8 cellular contexts compared by ENCODE assay signal in genomic region chr1:56516539-56517252, GRCh38.
A peak's percentile ranks its signal among the peaks of the same experiment; 100 is the strongest.
DNase-seq lines count a peak whose midpoint lies in the region; ATAC-seq and TF ChIP-seq lines count a peak whose summit lies in the region.

No MANE protein-coding gene starts in this region.

- TF ChIP-seq CTCF in type B pancreatic cell (conservative IDR thresholded peaks at IDR 0.05) = no peak

- no peaks in the 10 kb centered on the region for H3K9me3 ChIP-seq in T-helper 17 cell (ENCODE audit: control insufficient read depth, low read length, poor library complexity, severe bottlenecking)

- H3K4me3 Mint-ChIP-seq in T-helper 17 cell (no peak overlapping the region), type B pancreatic cell (peak overlapping the region; percentile 80)

- no peak overlapping the region for H3K27ac Mint-ChIP-seq in T-helper 17 cell
- H3K27ac Mint-ChIP-seq in type B pancreatic cell = peak overlapping the region; percentile 98

- H3K36me3 Mint-ChIP-seq in T-helper 17 cell (ENCODE audit: low read depth) (peaks cover 2% of the 10 kb centered on the region), type B pancreatic cell (peaks cover 58% of the 10 kb centered on the region)

- peak; percentile 81 for ATAC-seq in GM19463 (IDR thresholded peaks at IDR 0.05; ENCODE audit: unreplicated experiment)
- ATAC-seq in HG03457 (IDR thresholded peaks at IDR 0.05; ENCODE audit: unreplicated experiment) = peak; percentile 84
- peak; percentile 58 for ATAC-seq in T-helper 17 cell

- DNase-seq in CD1c-positive myeloid dendritic cell (ENCODE audit: extremely low spot score) (peak; percentile 78), T-helper 17 cell (no peak), iPS DF 19.7 (ENCODE audit: low read depth, low spot score) (peak; percentile 89), type B pancreatic cell (ENCODE audit: extremely low spot score, unreplicated experiment) (no peak), NCI-H1092 (lab: John Stamatoyannopoulos, UW) (no peak)
- no peak for DNase-seq in stimulated activated CD4-positive, alpha-beta T cell treated with anti-CD3 and anti-CD28 coated beads, Interleukin-4, amount 100 ng/mL, for 1 hour

- H3K4me1 Mint-ChIP-seq in T-helper 17 cell (no peaks in the 10 kb centered on the region), type B pancreatic cell (ENCODE audit: unreplicated experiment) (peaks cover 34% of the 10 kb centered on the region)

- H3K27me3 Mint-ChIP-seq in T-helper 17 cell = peaks cover 6% of the 10 kb centered on the region
- H3K27me3 Mint-ChIP-seq in type B pancreatic cell = no peaks in the 10 kb centered on the region

- no peaks in the 10 kb centered on the region for H3K9me3 Mint-ChIP-seq in type B pancreatic cell

Comparison
In these comparisons a context has a peak if more than half of its experiments do, and no peak if none do; other contexts are left out.
1. DNase-seq: peak in CD1c-positive myeloid dendritic cell (single experiment) and iPS DF 19.7 (single experiment); none in T-helper 17 cell (0 of 3), type B pancreatic cell (single experiment), stimulated activated CD4-positive, alpha-beta T cell treated with anti-CD3 and anti-CD28 coated beads, Interleukin-4, amount 100 ng/mL, for 1 hour (single experiment) and NCI-H1092 (single experiment).
2. Peak in every context shown above with its lines, with median percentiles within 50 percentile points of each other: ATAC-seq.